22 cellular contexts compared by ENCODE assay signal in genomic region chr5:116002116-116002906, GRCh38. TPM values are rescaled to one million over a fixed set of nuclear protein-coding genes. Genes with fewer than 3 reads are reported as not detected.
A peak's percentile ranks its signal among the peaks of the same experiment; 100 is the strongest.
DNase-seq lines count a peak whose midpoint lies in the region; TF ChIP-seq lines count a peak whose summit lies in the region.
"Had no signal": no experiment of that assay in that cellular context is flagged by ENCODE, and none has a peak within 500 bp of the region (broad histone marks: within the 10 kb centered on the region; RNA-seq: fewer than 3 reads in every experiment).

No MANE protein-coding gene starts in this region.

- no peaks in the 10 kb centered on the region for H3K4me1 ChIP-seq in spleen
- H3K4me1 ChIP-seq: colonic mucosa had no signal

- H3K9me3 ChIP-seq in spleen: no peaks in the 10 kb centered on the region
- H3K9me3 ChIP-seq: colonic mucosa, thoracic aorta had no signal

- POLR2A ChIA-PET in HEK293T (lab: Yijun Ruan, JAX): no interaction called here

- TF ChIP-seq POLR2A in lower leg skin (IDR thresholded peaks at IDR 0.05) (no peak), spleen (IDR thresholded peaks at IDR 0.05) (no peak)

- CTCF ChIA-PET in HEK293T (lab: Yijun Ruan, JAX): no interaction called here

- H3K27me3 ChIP-seq in spleen (replicated peaks in 1 of 7): no peaks in the 10 kb centered on the region
- H3K27me3 ChIP-seq: colonic mucosa had no signal

- H3K4me3 ChIP-seq in LNCaP clone FGC (ENCODE audit: low read depth, low read length): no peak overlapping the region
- H3K4me3 ChIP-seq in cardiac fibroblast (replicated peaks in 1 of 2; ENCODE audit: low read depth in 2 of 2, low read length in 2 of 2): no peak overlapping the region
- H3K4me3 ChIP-seq in lower leg skin (ENCODE audit: low read depth, poor library complexity, severe bottlenecking): no peak overlapping the region
- H3K4me3 ChIP-seq in spleen: no peak overlapping the region
- H3K4me3 ChIP-seq: colonic mucosa, thoracic aorta had no signal

- intact Hi-C loops in lower leg skin (cut with DNase I; ENCODE audit: low total_unique reads): no loop called here
- intact Hi-C loops in spleen (cut with DNase I; ENCODE audit: low total_unique reads): no loop called here

- WGBS in lower leg skin, 2 donors: 74 to 76% methylated on average over 6 of the region's 6 CpGs
- WGBS in spleen, 5 donors: 79 to 89% (median 83%) methylated on average over 6 of the region's 6 CpGs

- DNase-seq in ELR (ENCODE audit: low read depth): peak; percentile 20
- peak; percentile 25 for DNase-seq in LNCaP clone FGC (ENCODE audit: low read depth)
- peak; percentile 10 to 53 for DNase-seq in cardiac fibroblast (ENCODE audit: low read depth in 2 of 2)
- peak; percentile 60 for DNase-seq in iris pigment epithelial cell (ENCODE audit: low read depth)
- DNase-seq in HEK293T (ENCODE audit: extremely low spot score): no peak
- DNase-seq in lower leg skin (ENCODE audit: low spot score in 2 of 2): no peak
- no peak for DNase-seq in NCI-H1417 (lab: John Stamatoyannopoulos, UW)
- no peak for DNase-seq in spleen
- DNase-seq: activated CD4-positive, alpha-beta T cell treated with anti-CD3 and anti-CD28 coated beads for 1 hour; activated T-cell treated with anti-CD3 and anti-CD28 coated beads, Interleukin-2, amount 50 U/mL, for 72 hours; colonic mucosa; GDM1; naive B cell; NCI-H1436; NCI-H69; right cardiac atrium; Right ventricle myocardium superior had no signal

- no peaks in the 10 kb centered on the region for H3K36me3 ChIP-seq in spleen
- H3K36me3 ChIP-seq: colonic mucosa, thoracic aorta had no signal

- TF ChIP-seq CTCF in LNCaP clone FGC (IDR thresholded peaks at IDR 0.05; ENCODE audit: control insufficient read depth, extremely low read depth, insufficient read depth) (no peak), cardiac fibroblast (IDR thresholded peaks at IDR 0.05; ENCODE audit: low read depth, low read length) (no peak), lower leg skin (IDR thresholded peaks at IDR 0.05) (no peak), spleen (IDR thresholded peaks at IDR 0.05 in 8 of 11, conservative IDR thresholded peaks at IDR 0.05 in 3 of 11) (no peak)

- H3K27ac ChIP-seq in spleen: no peak overlapping the region
- H3K27ac ChIP-seq: colonic mucosa, thoracic aorta had no signal

TF ChIP-seq in HEK293T, 16 proteins besides CTCF, POLR2A, EP300 and RAD21:
- TF ChIP-seq LEF1 (IDR thresholded peaks at IDR 0.05; ENCODE audit: borderline replicate concordance) (no peak), NFRKB (IDR thresholded peaks at IDR 0.05) (no peak), ZNF384 (IDR thresholded peaks at IDR 0.05) (no peak), SP1 (IDR thresholded peaks at IDR 0.05) (no peak), HDGF (IDR thresholded peaks at IDR 0.05; ENCODE audit: borderline replicate concordance) (no peak), FOXK2 (IDR thresholded peaks at IDR 0.05) (no peak), ELF4 (IDR thresholded peaks at IDR 0.05) (no peak), PKNOX1 (IDR thresholded peaks at IDR 0.05) (no peak), SUZ12 (IDR thresholded peaks at IDR 0.05) (no peak), FOXA1 (IDR thresholded peaks at IDR 0.05) (no peak), CTBP1 (IDR thresholded peaks at IDR 0.05; ENCODE audit: borderline replicate concordance) (no peak), TARDBP (IDR thresholded peaks at IDR 0.05) (no peak), FOXM1 (IDR thresholded peaks at IDR 0.05; ENCODE audit: borderline replicate concordance) (no peak), L3MBTL2 (conservative IDR thresholded peaks at IDR 0.05) (no peak), ARNT (IDR thresholded peaks at IDR 0.05) (no peak), BHLHE40 (IDR thresholded peaks at IDR 0.05; ENCODE audit: borderline replicate concordance) (no peak)

RNA-seq across cellular contexts. Expression of gene ARL14EPL, which starts 30.0 kb away (rescaled TPM):
- total RNA-seq in lower leg skin (not detected), spleen (1 to 10 TPM in 1 of 7 donors, not detected in 6; 2.9 TPM)
- polyA plus RNA-seq in spleen: under 1 TPM in 1 of 3 donors, not detected in 2; 0.09 TPM
- total RNA-seq: activated T-cell treated with anti-CD3 and anti-CD28 coated beads, Interleukin-2, amount 50 U/mL, for 72 hours; colonic mucosa; frontal cortex; HT-29; kidney epithelial cell; osteocyte; right cardiac atrium; Right ventricle myocardium superior had no signal
- polyA plus RNA-seq: right cardiac atrium had no signal

RNA-seq across cellular contexts. Expression of gene LVRN, which starts 40.0 kb away (rescaled TPM):
- total RNA-seq in lower leg skin (1 to 10 TPM in 3 of 4 donors, under 1 TPM in 1; 0.55 to 3.0 (median 1.7) TPM), spleen (under 1 TPM in 4 of 7 donors, not detected in 3; 0.22 to 0.77 (median 0.35) TPM)
- polyA plus RNA-seq in spleen: under 1 TPM in 2 of 3 donors, not detected in 1; 0.11 to 0.15 TPM
- total RNA-seq: HT-29, kidney epithelial cell had no signal

Comparison
In these comparisons a context has a peak if more than half of its experiments do, and no peak if none do; other contexts are left out.
1. DNase-seq: peak in ELR (single experiment), LNCaP clone FGC (single experiment), cardiac fibroblast (2 of 2) and iris pigment epithelial cell (single experiment); none in HEK293T (single experiment), lower leg skin (0 of 2), NCI-H1417 (0 of 3) and spleen (single experiment).